Comparison of ENCODE assay signal across 8 cellular contexts in genomic region chr17:57551321-57552079, GRCh38.
DNase-seq lines count a peak whose midpoint lies in the region; ATAC-seq and TF ChIP-seq lines count a peak whose summit lies in the region.

No MANE protein-coding gene starts in this region.

- H3K27me3 ChIP-seq in BLaER1 treated with 17β-estradiol and CSF1 and Interleukin-3, amounts not matched to agents 10 nM and 100 nM: peaks cover 0 to 8% (median 0%) of the 10 kb centered on the region in 11 experiments; a peak in 1 of 22 replicates
- no peaks in the 10 kb centered on the region for H3K27me3 ChIP-seq in heart left ventricle

- no peaks in the 10 kb centered on the region for H3K9me3 ChIP-seq in BLaER1 treated with 17β-estradiol and CSF1 and Interleukin-3, amounts not matched to agents 10 nM and 100 nM (replicated peaks in 1 of 11)
- no peaks in the 10 kb centered on the region for H3K9me3 ChIP-seq in heart left ventricle

- peak overlapping the region in 7 of 10 experiments; percentile 24 to 65 (median 46); a peak in 12 of 20 replicates for H3K4me3 ChIP-seq in BLaER1 treated with 17β-estradiol and CSF1 and Interleukin-3, amounts not matched to agents 10 nM and 100 nM
- H3K4me3 ChIP-seq in heart left ventricle: no peak overlapping the region

- no peak for TF ChIP-seq POLR2A in heart left ventricle (IDR thresholded peaks at IDR 0.05)

- H3K36me3 Mint-ChIP-seq in effector memory CD8-positive, alpha-beta T cell (ENCODE audit: insufficient read depth): peaks cover 9% of the 10 kb centered on the region
- H3K36me3 Mint-ChIP-seq in endothelial cell (ENCODE audit: low read depth, unreplicated experiment): no peaks in the 10 kb centered on the region

- H3K27ac Mint-ChIP-seq in effector memory CD8-positive, alpha-beta T cell: peak overlapping the region in 1 of 2 donors; percentile 73
- H3K27ac Mint-ChIP-seq in endothelial cell (ENCODE audit: unreplicated experiment): no peak overlapping the region

- H3K4me3 Mint-ChIP-seq in effector memory CD8-positive, alpha-beta T cell: no peak overlapping the region
- H3K4me3 Mint-ChIP-seq in endothelial cell (ENCODE audit: unreplicated experiment): no peak overlapping the region

- H3K9me3 Mint-ChIP-seq in effector memory CD8-positive, alpha-beta T cell: no peaks in the 10 kb centered on the region
- H3K9me3 Mint-ChIP-seq in endothelial cell (ENCODE audit: unreplicated experiment): no peaks in the 10 kb centered on the region

- TF ChIP-seq CTCF in endothelial cell (IDR thresholded peaks at IDR 0.05; ENCODE audit: unreplicated experiment) (no peak), heart left ventricle (IDR thresholded peaks at IDR 0.05) (no peak)

- peaks cover 0 to 15% (median 0%) of the 10 kb centered on the region in 11 experiments; a peak in 6 of 22 replicates for H4K20me1 ChIP-seq in BLaER1 treated with 17β-estradiol and CSF1 and Interleukin-3, amounts not matched to agents 10 nM and 100 nM

- peak overlapping the region in 10 of 11 experiments; percentile 9 to 94 (median 88); a peak in 19 of 22 replicates for H3K27ac ChIP-seq in BLaER1 treated with 17β-estradiol and CSF1 and Interleukin-3, amounts not matched to agents 10 nM and 100 nM
- no peak overlapping the region for H3K27ac ChIP-seq in heart left ventricle

- H3K27me3 Mint-ChIP-seq in effector memory CD8-positive, alpha-beta T cell: no peaks in the 10 kb centered on the region
- peaks cover 4% of the 10 kb centered on the region for H3K27me3 Mint-ChIP-seq in endothelial cell (ENCODE audit: unreplicated experiment)

- peaks cover 83 to 100% (median 98%) of the 10 kb centered on the region in 10 experiments for H3K4me1 ChIP-seq in BLaER1 treated with 17β-estradiol and CSF1 and Interleukin-3, amounts not matched to agents 10 nM and 100 nM
- peaks cover 0 to 56% (median 24%) of the 10 kb centered on the region in 12 donors for H3K4me1 ChIP-seq in heart left ventricle

- ATAC-seq in GM19328 (IDR thresholded peaks at IDR 0.05; ENCODE audit: unreplicated experiment) (peak; percentile 68), HG03432 (IDR thresholded peaks at IDR 0.05; ENCODE audit: unreplicated experiment) (peak; percentile 59), HG02571 (IDR thresholded peaks at IDR 0.05; ENCODE audit: unreplicated experiment) (no peak), HG03571 (IDR thresholded peaks at IDR 0.05; ENCODE audit: unreplicated experiment) (no peak), heart left ventricle (no peak)
- ATAC-seq in effector memory CD8-positive, alpha-beta T cell (replicated peaks): peak; percentile 74

- H3K4me1 Mint-ChIP-seq in effector memory CD8-positive, alpha-beta T cell (ENCODE audit: low read depth in 2 of 2): peaks cover 27 to 33% of the 10 kb centered on the region in 2 donors
- H3K4me1 Mint-ChIP-seq in endothelial cell (ENCODE audit: unreplicated experiment): peaks cover 19% of the 10 kb centered on the region

- WGBS in heart left ventricle, 4 donors: 85 to 94% (median 91%) methylated on average over 14 of the region's 14 CpGs

- no peaks in the 10 kb centered on the region; a peak in 1 of 22 replicates for H3K36me3 ChIP-seq in BLaER1 treated with 17β-estradiol and CSF1 and Interleukin-3, amounts not matched to agents 10 nM and 100 nM
- no peaks in the 10 kb centered on the region for H3K36me3 ChIP-seq in heart left ventricle

- peak overlapping the region in 8 of 11 experiments; percentile 58 to 85 (median 72); a peak in 16 of 22 replicates for H3K9ac ChIP-seq in BLaER1 treated with 17β-estradiol and CSF1 and Interleukin-3, amounts not matched to agents 10 nM and 100 nM

- intact Hi-C loops in heart left ventricle (cut with DNase I): no loop called here

- DNase-seq in effector memory CD8-positive, alpha-beta T cell: peak in 1 of 3 experiments; percentile 11
- no peak for DNase-seq in endothelial cell (ENCODE audit: low spot score)
- no peak for DNase-seq in heart left ventricle

- H3K4me2 ChIP-seq in BLaER1 treated with 17β-estradiol and CSF1 and Interleukin-3, amounts not matched to agents 10 nM and 100 nM: peak overlapping the region; percentile 87 to 97 (median 94)

Comparison
In these comparisons a context has a peak if more than half of its experiments do, and no peak if none do; other contexts are left out.
1. H3K27ac ChIP-seq: peak in BLaER1 treated with 17β-estradiol and CSF1 and Interleukin-3, amounts not matched to agents 10 nM and 100 nM (10 of 11); none in heart left ventricle (0 of 12).
2. H3K4me3 ChIP-seq: peak in BLaER1 treated with 17β-estradiol and CSF1 and Interleukin-3, amounts not matched to agents 10 nM and 100 nM (7 of 10); none in heart left ventricle (0 of 12).
3. ATAC-seq: peak in GM19328 (single experiment), HG03432 (single experiment) and effector memory CD8-positive, alpha-beta T cell (single experiment); none in HG02571 (single experiment), HG03571 (single experiment) and heart left ventricle (0 of 4).